Comparison of ENCODE assay signal across 1 cellular context in the genomic region with DNA sequence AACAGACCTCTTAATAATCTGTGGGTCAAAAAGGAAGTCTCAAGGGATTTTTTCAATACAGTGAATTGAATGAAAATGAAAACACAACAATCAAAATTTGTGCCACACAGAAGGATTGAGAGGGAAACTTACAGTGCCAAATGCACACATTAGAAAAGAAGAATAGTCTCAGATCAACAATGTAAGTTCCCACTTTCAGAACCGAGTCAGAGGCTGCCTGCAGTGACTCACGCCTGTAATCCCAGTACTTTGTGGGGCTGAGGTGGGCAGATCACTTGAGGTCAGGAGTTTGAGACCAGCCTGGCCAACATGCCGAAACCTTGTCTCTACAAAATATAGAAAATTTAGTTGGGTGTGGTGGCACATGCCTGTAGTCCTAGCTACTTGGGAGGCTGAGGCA.
TF ChIP-seq lines count a peak whose summit lies in the region.

No MANE protein-coding gene starts in this region.

TF ChIP-seq in GM12878, 131 proteins besides CTCF, POLR2A, EP300 and RAD21:
- no peak for TF ChIP-seq SMC3 (IDR thresholded peaks at IDR 0.05; ENCODE audit: borderline replicate concordance, low read length)
- no peak for TF ChIP-seq PML (IDR thresholded peaks at IDR 0.05; ENCODE audit: low read length)
- TF ChIP-seq CHD4 (IDR thresholded peaks at IDR 0.05): no peak
- no peak for TF ChIP-seq MYC (IDR thresholded peaks at IDR 0.05; ENCODE audit: insufficient read depth, insufficient read length, insufficient replicate concordance, low read length, severe bottlenecking)
- TF ChIP-seq, protein P1, sequence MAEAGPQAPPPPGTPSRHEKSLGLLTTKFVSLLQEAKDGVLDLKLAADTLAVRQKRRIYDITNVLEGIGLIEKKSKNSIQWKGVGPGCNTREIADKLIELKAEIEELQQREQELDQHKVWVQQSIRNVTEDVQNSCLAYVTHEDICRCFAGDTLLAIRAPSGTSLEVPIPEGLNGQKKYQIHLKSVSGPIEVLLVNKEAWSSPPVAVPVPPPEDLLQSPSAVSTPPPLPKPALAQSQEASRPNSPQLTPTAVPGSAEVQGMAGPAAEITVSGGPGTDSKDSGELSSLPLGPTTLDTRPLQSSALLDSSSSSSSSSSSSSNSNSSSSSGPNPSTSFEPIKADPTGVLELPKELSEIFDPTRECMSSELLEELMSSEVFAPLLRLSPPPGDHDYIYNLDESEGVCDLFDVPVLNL (IDR thresholded peaks at IDR 0.05; ENCODE audit: low read depth, low read length): no peak
- TF ChIP-seq NBN (IDR thresholded peaks at IDR 0.05): no peak
- TF ChIP-seq, protein P2, sequence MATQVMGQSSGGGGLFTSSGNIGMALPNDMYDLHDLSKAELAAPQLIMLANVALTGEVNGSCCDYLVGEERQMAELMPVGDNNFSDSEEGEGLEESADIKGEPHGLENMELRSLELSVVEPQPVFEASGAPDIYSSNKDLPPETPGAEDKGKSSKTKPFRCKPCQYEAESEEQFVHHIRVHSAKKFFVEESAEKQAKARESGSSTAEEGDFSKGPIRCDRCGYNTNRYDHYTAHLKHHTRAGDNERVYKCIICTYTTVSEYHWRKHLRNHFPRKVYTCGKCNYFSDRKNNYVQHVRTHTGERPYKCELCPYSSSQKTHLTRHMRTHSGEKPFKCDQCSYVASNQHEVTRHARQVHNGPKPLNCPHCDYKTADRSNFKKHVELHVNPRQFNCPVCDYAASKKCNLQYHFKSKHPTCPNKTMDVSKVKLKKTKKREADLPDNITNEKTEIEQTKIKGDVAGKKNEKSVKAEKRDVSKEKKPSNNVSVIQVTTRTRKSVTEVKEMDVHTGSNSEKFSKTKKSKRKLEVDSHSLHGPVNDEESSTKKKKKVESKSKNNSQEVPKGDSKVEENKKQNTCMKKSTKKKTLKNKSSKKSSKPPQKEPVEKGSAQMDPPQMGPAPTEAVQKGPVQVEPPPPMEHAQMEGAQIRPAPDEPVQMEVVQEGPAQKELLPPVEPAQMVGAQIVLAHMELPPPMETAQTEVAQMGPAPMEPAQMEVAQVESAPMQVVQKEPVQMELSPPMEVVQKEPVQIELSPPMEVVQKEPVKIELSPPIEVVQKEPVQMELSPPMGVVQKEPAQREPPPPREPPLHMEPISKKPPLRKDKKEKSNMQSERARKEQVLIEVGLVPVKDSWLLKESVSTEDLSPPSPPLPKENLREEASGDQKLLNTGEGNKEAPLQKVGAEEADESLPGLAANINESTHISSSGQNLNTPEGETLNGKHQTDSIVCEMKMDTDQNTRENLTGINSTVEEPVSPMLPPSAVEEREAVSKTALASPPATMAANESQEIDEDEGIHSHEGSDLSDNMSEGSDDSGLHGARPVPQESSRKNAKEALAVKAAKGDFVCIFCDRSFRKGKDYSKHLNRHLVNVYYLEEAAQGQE (IDR thresholded peaks at IDR 0.05; ENCODE audit: low read depth, low read length): no peak
- no peak for TF ChIP-seq YBX1 (IDR thresholded peaks at IDR 0.05)
- no peak for TF ChIP-seq TCF3 (IDR thresholded peaks at IDR 0.05; ENCODE audit: borderline replicate concordance, insufficient read depth, low read depth, low read length)
- no peak for TF ChIP-seq RCOR1 (conservative IDR thresholded peaks at IDR 0.05; ENCODE audit: low read depth, low read length)
- TF ChIP-seq SIN3A (IDR thresholded peaks at IDR 0.05; ENCODE audit: low read depth, low read length): no peak
- no peak for TF ChIP-seq SMAD1 (IDR thresholded peaks at IDR 0.05; ENCODE audit: low read depth, partially characterized antibody)
